28 cellular contexts compared by ENCODE assay signal in the genomic region with DNA sequence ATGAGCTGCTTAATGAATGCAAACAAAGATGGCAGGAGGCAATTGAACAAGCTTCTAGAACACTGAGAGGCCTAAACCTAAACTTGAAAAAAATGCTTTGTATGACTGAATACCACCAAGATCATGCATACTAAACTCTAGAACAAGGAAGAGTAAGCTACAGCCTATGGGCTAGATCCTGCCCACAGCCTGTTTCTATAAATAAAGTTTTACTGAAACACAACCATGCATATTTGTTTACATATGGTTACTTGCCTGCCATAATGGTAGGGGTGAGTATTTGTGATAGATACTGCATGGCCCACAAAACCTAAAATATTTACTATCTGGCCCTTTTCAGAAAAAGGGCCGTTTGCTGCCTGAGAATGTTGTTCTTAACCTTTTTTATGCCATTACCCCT.
"Had no signal": no experiment of that assay in that cellular context is flagged by ENCODE, and none has a peak within 500 bp of the region (broad histone marks: within the 10 kb centered on the region; RNA-seq: fewer than 3 reads in every experiment).

No MANE protein-coding gene starts in this region.

- H3K9me3 ChIP-seq: lower lobe of right lung, pancreas, prostate gland, sigmoid colon, suprapubic skin, upper lobe of right lung had no signal

- H3K4me1 ChIP-seq: left lung, lower lobe of right lung, pancreas, prostate gland, sigmoid colon, spleen, suprapubic skin, tibial artery, upper lobe of right lung had no signal

- H3K27me3 ChIP-seq: left lung, pancreas, sigmoid colon, spleen, suprapubic skin, tibial artery, upper lobe of right lung had no signal

- ATAC-seq: left colon; left lung; lower lobe of right lung; naive thymus-derived CD8-positive, alpha-beta T cell; pancreas; right cardiac atrium; stimulated activated effector memory CD8-positive, alpha-beta T cell treated with anti-CD3 and anti-CD28 coated beads, Interleukin-12 subunit alpha, Interleukin-12 subunit beta, amount 100 ng/mL, for 72 hours; upper lobe of right lung had no signal

- DNase-seq: hypothalamus; immature natural killer cell; kidney; left colon; left lung; lower lobe of right lung; mammary epithelial cell; mesenchymal stem cell; naive thymus-derived CD8-positive, alpha-beta T cell; nucleus accumbens; pancreas; posterior cingulate gyrus; retina; right cardiac atrium; sigmoid colon; small intestine; spleen; stimulated activated CD4-positive, alpha-beta T cell treated with anti-CD3 and anti-CD28 coated beads, Interleukin-4, amount 100 ng/mL, for 24 hours; stimulated activated naive CD4-positive, alpha-beta T cell; tibial artery; trophoblast cell; upper lobe of right lung had no signal

- H3K4me3 ChIP-seq: left lung, lower lobe of right lung, pancreas, prostate gland, sigmoid colon, spleen, suprapubic skin, thoracic aorta, tibial artery, upper lobe of right lung had no signal

- FAIRE-seq: islet of Langerhans, kidney, pancreas, small intestine, urothelium cell line had no signal

- H3K27ac ChIP-seq: left lung, lower lobe of right lung, pancreas, prostate gland, sigmoid colon, spleen, suprapubic skin, thoracic aorta, tibial artery, upper lobe of right lung had no signal
